ENCODE assay signal across 26 cellular contexts in the genomic region with DNA sequence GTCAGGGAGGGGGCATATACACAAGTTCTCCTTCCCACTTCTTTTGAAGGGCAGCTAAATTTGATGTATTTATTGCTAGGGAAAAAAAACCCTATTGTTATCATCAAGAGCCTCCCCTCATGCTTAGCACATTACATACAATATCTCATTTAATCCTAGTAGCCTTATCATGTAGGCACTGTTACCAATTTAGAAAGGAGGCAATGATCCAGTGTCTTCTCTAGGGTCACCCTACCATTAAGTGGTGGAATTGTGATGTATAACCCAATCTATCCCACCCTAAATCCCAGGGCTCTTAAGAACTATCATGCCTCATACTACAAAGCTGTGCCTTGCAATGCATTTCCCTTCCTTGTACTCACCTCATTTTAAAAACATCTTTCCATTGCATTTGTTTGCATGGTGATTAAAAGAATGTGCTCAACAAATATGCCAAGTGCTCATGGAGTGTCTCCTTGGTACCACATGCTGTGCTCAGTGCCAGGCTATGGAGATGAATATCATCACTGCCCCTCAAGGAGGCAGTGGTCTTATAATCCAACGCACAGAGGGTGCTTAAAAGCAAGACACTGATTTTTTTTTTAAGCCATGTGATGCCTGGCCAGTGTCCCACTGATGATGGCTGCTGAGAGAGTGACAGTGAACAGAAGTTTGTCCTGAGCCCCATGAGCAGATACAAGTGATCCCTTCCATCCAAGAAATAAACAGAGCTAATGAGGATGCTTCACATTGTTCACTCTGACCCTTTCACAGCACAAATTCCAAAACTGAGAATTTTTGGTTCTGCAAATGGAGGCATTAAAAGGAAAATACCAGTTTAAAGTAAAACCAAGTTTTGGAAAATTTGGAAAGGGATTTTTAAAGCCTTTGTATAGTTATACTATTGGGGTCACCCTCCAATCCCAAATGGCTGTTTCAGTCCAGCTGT.
A peak's percentile ranks its signal among the peaks of the same experiment; 100 is the strongest.
DNase-seq lines count a peak whose midpoint lies in the region; ATAC-seq, FAIRE-seq and TF ChIP-seq lines count a peak whose summit lies in the region.
"Had no signal": no experiment of that assay in that cellular context is flagged by ENCODE, and none has a peak within 500 bp of the region (broad histone marks: within the 10 kb centered on the region; RNA-seq: fewer than 3 reads in every experiment).

No MANE protein-coding gene starts in this region.

- H3K4me3 ChIP-seq in liver (ENCODE audit: low read depth in 1 of 3, low read length in 3 of 3), result no peak overlapping the region
- H3K4me3 ChIP-seq in HepG2 (replicated peaks in 1 of 3; ENCODE audit: insufficient read depth in 1 of 3, low read depth in 2 of 3, low read length in 3 of 3), result no peak overlapping the region
- no peak overlapping the region for H3K4me3 ChIP-seq in right cardiac atrium (ENCODE audit: low read length)
- no peak overlapping the region for H3K4me3 ChIP-seq in sigmoid colon
- no peak overlapping the region for H3K4me3 ChIP-seq in mesenchymal stem cell (ENCODE audit: insufficient read depth in 1 of 2, low read depth in 1 of 2, low read length in 2 of 2)

- no peaks in the 10 kb centered on the region for H3K36me3 ChIP-seq in liver (ENCODE audit: control insufficient read depth in 4 of 4, insufficient read depth in 3 of 4, low read depth in 1 of 4, low read length in 3 of 4)
- H3K36me3 ChIP-seq in HepG2 (replicated peaks in 1 of 2; ENCODE audit: control insufficient read depth in 1 of 2, insufficient read depth in 2 of 2, low read length in 2 of 2), result no peaks in the 10 kb centered on the region; a peak in 2 of 5 replicates
- no peaks in the 10 kb centered on the region for H3K36me3 ChIP-seq in sigmoid colon
- H3K36me3 ChIP-seq in mesenchymal stem cell (ENCODE audit: control insufficient read depth in 1 of 2, insufficient read depth in 2 of 2, low read depth in 1 of 2, low read length in 2 of 2), result no peaks in the 10 kb centered on the region

- peaks cover 12 to 24% (median 20%) of the 10 kb centered on the region in 4 donors for H3K4me1 ChIP-seq in liver (ENCODE audit: control insufficient read depth in 4 of 4, insufficient read depth in 4 of 4, low read length in 3 of 4)
- peaks cover 89% of the 10 kb centered on the region for H3K4me1 ChIP-seq in HepG2 (ENCODE audit: insufficient read depth, low read length)
- peaks cover 12% of the 10 kb centered on the region for H3K4me1 ChIP-seq in right cardiac atrium (ENCODE audit: control insufficient read depth, insufficient read depth, low read length)
- peaks cover 0 to 100% (median 97%) of the 10 kb centered on the region in 4 donors for H3K4me1 ChIP-seq in sigmoid colon
- peaks cover 12% of the 10 kb centered on the region for H3K4me1 ChIP-seq in mesenchymal stem cell (ENCODE audit: control insufficient read depth, insufficient read depth, low read depth, low read length)

- DNase-seq in HepG2 (ENCODE audit: low spot score) (no peak), right cardiac atrium (peak in 1 of 3 donors; percentile 20), sigmoid colon (no peak), mesenchymal stem cell (no peak), GM10266 (ENCODE audit: extremely low spot score) (no peak)
- DNase-seq: activated CD4-positive, alpha-beta memory T cell treated with anti-CD3 and anti-CD28 coated beads for 36 hours; activated CD4-positive, CD25-positive, alpha-beta regulatory T cell; activated naive CD4-positive, alpha-beta T cell; activated T-cell treated with anti-CD3 and anti-CD28 coated beads for 4 hours; amniotic stem cell; Caco-2; cerebellar nuclear complex; effector memory CD4-positive, alpha-beta T cell; EL; H7; head of caudate nucleus; Kasumi-1; naive thymus-derived CD4-positive, alpha-beta T cell; NCI-H1092; NCI-H2081; NCI-H524 treated with DMSO at 0.1 percent for 48 hours; stimulated activated naive B cell treated with anti-CD40 and anti-IgM and Interleukin-4, amounts not matched to agents 10 μg/mL and 1 μg/mL and 100 μg/mL, for 72 hours; T1000 had no signal

- H3K27ac ChIP-seq in liver (ENCODE audit: low read depth in 1 of 2, low read length in 2 of 2), result peak overlapping the region; percentile 51 to 57
- no peak overlapping the region for H3K27ac ChIP-seq in HepG2 (ENCODE audit: extremely low read length, insufficient read depth, low read length)
- peak overlapping the region; percentile 61 for H3K27ac ChIP-seq in right cardiac atrium (ENCODE audit: low read length)
- peak overlapping the region; percentile 84 to 98 (median 90) for H3K27ac ChIP-seq in sigmoid colon
- H3K27ac ChIP-seq in mesenchymal stem cell (ENCODE audit: low read length, poor library complexity, severe bottlenecking), result no peak overlapping the region

- H2BK5ac ChIP-seq in mesenchymal stem cell (ENCODE audit: low read depth, low read length, poor library complexity, severe bottlenecking), result no peak overlapping the region

- H3K9me3 ChIP-seq in liver (ENCODE audit: control insufficient read depth in 4 of 4, low read length in 3 of 4), result no peaks in the 10 kb centered on the region
- H3K9me3 ChIP-seq in HepG2 (ENCODE audit: low read length), result no peaks in the 10 kb centered on the region
- no peaks in the 10 kb centered on the region for H3K9me3 ChIP-seq in right cardiac atrium (ENCODE audit: control insufficient read depth, low read length)
- H3K9me3 ChIP-seq in sigmoid colon, result no peaks in the 10 kb centered on the region
- H3K9me3 ChIP-seq in mesenchymal stem cell (ENCODE audit: control insufficient read depth, low read length), result no peaks in the 10 kb centered on the region
- H3K9me3 ChIP-seq: Caco-2 had no signal

- TF ChIP-seq RAD21 in liver (IDR thresholded peaks at IDR 0.05) (no peak), HepG2 (CRISPR knock-in tag; IDR thresholded peaks at IDR 0.05) (no peak)

- intact Hi-C loops in HepG2 (cut with micrococcal nuclease; ENCODE audit: unreplicated experiment), result no loop called here
- intact Hi-C loops in right cardiac atrium (cut with DNase I), result no loop called here
- intact Hi-C loops in sigmoid colon (cut with DNase I), result no loop called here

- H3K18ac ChIP-seq in mesenchymal stem cell (ENCODE audit: low read depth in 1 of 2, low read length in 2 of 2), result no peak overlapping the region

- H3K4ac ChIP-seq in mesenchymal stem cell (ENCODE audit: low read depth in 1 of 2, low read length in 2 of 2), result no peak overlapping the region

- no peak overlapping the region for H2BK15ac ChIP-seq in mesenchymal stem cell (ENCODE audit: low read depth, poor library complexity, severe bottlenecking)

- TF ChIP-seq EP300 in HepG2 (IDR thresholded peaks at IDR 0.05; ENCODE audit: low read depth in 2 of 2, low read length in 2 of 2) (no peak), HepG2 (CRISPR knock-in tag; IDR thresholded peaks at IDR 0.05; ENCODE audit: borderline replicate concordance) (no peak), sigmoid colon (IDR thresholded peaks at IDR 0.05) (no peak)

- POLR2A ChIA-PET in HepG2 (lab: Yijun Ruan, JAX), result no interaction called here

- H2BK12ac ChIP-seq in mesenchymal stem cell (ENCODE audit: low read length in 2 of 2), result no peak overlapping the region

- H3K79me1 ChIP-seq in mesenchymal stem cell (replicated peaks; ENCODE audit: low read length, poor library complexity, severe bottlenecking), result peaks cover 1% of the 10 kb centered on the region

- H2AFZ ChIP-seq in HepG2 (ENCODE audit: low read length) (no peak overlapping the region), mesenchymal stem cell (ENCODE audit: low read depth, low read length) (no peak overlapping the region)

- FAIRE-seq in HepG2 (lab: Jason Lieb, UNC), result no peak

- H2AK5ac ChIP-seq in mesenchymal stem cell (ENCODE audit: low read length, severe bottlenecking), result no peak overlapping the region

- no peak overlapping the region for H4K91ac ChIP-seq in mesenchymal stem cell (ENCODE audit: low read length)

- ATAC-seq in HepG2 (no peak), right cardiac atrium (peak; percentile 8 to 34), HG03025 (IDR thresholded peaks at IDR 0.05; ENCODE audit: low FRiP score, unreplicated experiment) (no peak), HG03571 (IDR thresholded peaks at IDR 0.05; ENCODE audit: unreplicated experiment) (no peak)
- ATAC-seq: naive thymus-derived CD4-positive, alpha-beta T cell; stimulated activated naive B cell treated with anti-CD40 and anti-IgM and Interleukin-4, amounts not matched to agents 10 μg/mL and 1 μg/mL and 100 μg/mL, for 72 hours had no signal

- H3K14ac ChIP-seq in mesenchymal stem cell (ENCODE audit: low read length in 2 of 2), result peak overlapping the region in 1 of 2 experiments; percentile 27

- no peak overlapping the region for H3K23ac ChIP-seq in mesenchymal stem cell (ENCODE audit: low read length in 2 of 2)

- H3K27me3 ChIP-seq in liver (ENCODE audit: control insufficient read depth in 4 of 4, insufficient read depth in 4 of 4, low read length in 3 of 4) (no peaks in the 10 kb centered on the region), HepG2 (ENCODE audit: control insufficient read depth in 1 of 2, insufficient read depth in 2 of 2, low read length in 2 of 2) (no peaks in the 10 kb centered on the region), right cardiac atrium (ENCODE audit: control insufficient read depth, insufficient read depth) (no peaks in the 10 kb centered on the region), sigmoid colon (no peaks in the 10 kb centered on the region), mesenchymal stem cell (ENCODE audit: control insufficient read depth in 1 of 2, insufficient read depth in 1 of 2, low read length in 2 of 2) (peaks cover 0 to 12% of the 10 kb centered on the region in 2 experiments)

- BruUV-seq in HepG2 (replicated peaks; lab: Mats Ljungman, UMichigan), result no TSS peak

- H4K8ac ChIP-seq in mesenchymal stem cell (ENCODE audit: low read length), result no peak overlapping the region

- no peak overlapping the region for H3K4me2 ChIP-seq in HepG2 (ENCODE audit: low read depth, low read length)
- no peak overlapping the region for H3K4me2 ChIP-seq in mesenchymal stem cell (ENCODE audit: low read length, poor library complexity, severe bottlenecking)

- no peak overlapping the region for H2BK120ac ChIP-seq in mesenchymal stem cell (ENCODE audit: low read depth, low read length)

- CTCF ChIA-PET in HepG2 (lab: Yijun Ruan, JAX; ENCODE audit: low intra/inter-chr PET ratio, low total read pairs), result no interaction called here

- in situ Hi-C loops in HepG2 (cut with HindIII; ENCODE audit: extremely low pct_ligation_motif_present, low pct_unique_long_range_greater_than_20kb), result no loop called here

- H3K9ac ChIP-seq in liver (ENCODE audit: low read depth in 1 of 2, low read length in 2 of 2) (no peak overlapping the region), HepG2 (ENCODE audit: insufficient read depth, low read depth, low read length) (no peak overlapping the region), mesenchymal stem cell (ENCODE audit: low read length) (no peak overlapping the region)

- TF ChIP-seq POLR2A in HepG2 (IDR thresholded peaks at IDR 0.05; ENCODE audit: insufficient read depth in 1 of 2, low read depth in 2 of 2, low read length in 2 of 2), result no peak
- no peak for TF ChIP-seq POLR2A in sigmoid colon (IDR thresholded peaks at IDR 0.05)

- TF ChIP-seq CTCF in liver (IDR thresholded peaks at IDR 0.05; ENCODE audit: low read depth, low read length, missing input control) (no peak), HepG2 (CRISPR knock-in tag; IDR thresholded peaks at IDR 0.05) (no peak), sigmoid colon (IDR thresholded peaks at IDR 0.05) (no peak), GM10266 (IDR thresholded peaks at IDR 0.05; ENCODE audit: control insufficient read depth, insufficient read depth, low read depth, missing control alignments) (no peak)

- WGBS in liver, result 80% methylated on average over 1 of the region's 1 CpG
- WGBS in HepG2 (ENCODE audit: low lambda C conversion rate), result 100% methylated on average over 1 of the region's 1 CpG
- WGBS in right cardiac atrium, result 42% methylated on average over 1 of the region's 1 CpG
- WGBS in sigmoid colon, 2 donors, result 82 to 85% methylated on average over 1 of the region's 1 CpG
- WGBS in mesenchymal stem cell, result 29% methylated on average over 1 of the region's 1 CpG

- H4K20me1 ChIP-seq in HepG2 (ENCODE audit: insufficient read depth, low read length), result no peaks in the 10 kb centered on the region

- H3K79me2 ChIP-seq in HepG2 (ENCODE audit: insufficient read depth, low read length), result peaks cover 14% of the 10 kb centered on the region

Comparison
In these comparisons a context has a peak if more than half of its experiments do, and no peak if none do; other contexts are left out.
1. H3K27ac ChIP-seq: peak in liver (2 of 2), right cardiac atrium (single experiment) and sigmoid colon (4 of 4); none in HepG2 (single experiment) and mesenchymal stem cell (single experiment).
2. ATAC-seq: peak in right cardiac atrium (2 of 2); none in HepG2 (single experiment), HG03025 (single experiment) and HG03571 (single experiment).